8 cellular contexts compared by ENCODE assay signal in the genomic region with DNA sequence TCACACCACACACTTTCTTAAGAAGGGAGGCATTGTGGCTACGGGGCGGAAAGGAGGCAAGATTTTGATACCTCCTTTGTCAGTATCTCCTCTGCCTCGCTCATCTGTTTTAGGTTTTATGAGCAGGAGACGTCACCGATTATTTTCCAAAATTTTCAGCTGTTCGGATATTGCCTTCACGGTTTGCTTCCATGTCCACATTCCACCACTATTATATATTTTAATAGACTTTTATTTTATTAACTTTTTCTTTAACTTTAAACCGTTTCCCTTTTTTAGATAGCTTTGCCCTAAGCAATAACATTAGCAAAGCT.
DNase-seq lines count a peak whose midpoint lies in the region; ATAC-seq and TF ChIP-seq lines count a peak whose summit lies in the region.

No MANE protein-coding gene starts in this region.

- no peaks in the 10 kb centered on the region for H3K9me2 ChIP-seq in MM.1S (replicated peaks; ENCODE audit: insufficient read depth, low read length)

- H3K36me3 ChIP-seq in BLaER1 (no peaks in the 10 kb centered on the region), MM.1S (replicated peaks; ENCODE audit: insufficient read depth, low read length) (no peaks in the 10 kb centered on the region), duodenal mucosa (ENCODE audit: control insufficient read depth in 1 of 2, insufficient read depth in 2 of 2, low read length in 2 of 2) (no peaks in the 10 kb centered on the region)

- H4K20me1 ChIP-seq in BLaER1 (0 out of 2 replicates have a peak, but pooled peaks cover 1% of the 10 kb centered on the region), MM.1S (ENCODE audit: insufficient read depth, low read length) (no peaks in the 10 kb centered on the region)

- H3K4me3 Mint-ChIP-seq in nephron, result peak overlapping the region; percentile 87 to 89 (median 89)

- no peak for ATAC-seq in activated CD4-positive, CD25-positive, alpha-beta regulatory T cell treated with anti-CD3 and anti-CD28 coated beads, Interleukin-2, amount 50 U/mL, for 24 hours
- ATAC-seq in GM21717 (IDR thresholded peaks at IDR 0.05; ENCODE audit: unreplicated experiment), result no peak

- peak overlapping the region; percentile 83 for H3K4me2 ChIP-seq in BLaER1
- peak overlapping the region; percentile 99 for H3K4me2 ChIP-seq in MM.1S (ENCODE audit: low read depth, low read length)

- DNase-seq in MM.1S (no peak), OCI-M2 (lab: John Stamatoyannopoulos, UW; ENCODE audit: unreplicated experiment) (no peak)
- no peak for DNase-seq in stimulated activated CD4-positive, alpha-beta T cell treated with anti-CD3 and anti-CD28 coated beads, Interleukin-2, amount 100 ng/mL, for 48 hours

- peaks cover 24% of the 10 kb centered on the region for H3K4me1 ChIP-seq in BLaER1
- peaks cover 3% of the 10 kb centered on the region for H3K4me1 ChIP-seq in MM.1S (ENCODE audit: low read length)
- peaks cover 15 to 17% of the 10 kb centered on the region in 2 donors for H3K4me1 ChIP-seq in duodenal mucosa (ENCODE audit: control insufficient read depth in 1 of 2, insufficient read depth in 2 of 2, low read length in 2 of 2)

- peak overlapping the region; percentile 87 for H3K27ac ChIP-seq in BLaER1
- H3K27ac ChIP-seq in MM.1S (ENCODE audit: low read length), result no peak overlapping the region
- H3K27ac ChIP-seq in duodenal mucosa (ENCODE audit: low read depth, low read length), result peak overlapping the region; percentile 59

- H3K9ac ChIP-seq in BLaER1 (peak overlapping the region; percentile 74), MM.1S (ENCODE audit: low read length) (peak overlapping the region; percentile 60; the same call in 1 of the 2 replicates), duodenal mucosa (ENCODE audit: low read depth in 1 of 2, low read length in 2 of 2) (peak overlapping the region; percentile 48 to 52)

- no peaks in the 10 kb centered on the region for H3K9me3 Mint-ChIP-seq in nephron

- no peaks in the 10 kb centered on the region for H3K79me2 ChIP-seq in MM.1S (ENCODE audit: low read length)

- H3K27ac Mint-ChIP-seq in nephron, result peak overlapping the region; percentile 98 to 100 (median 98)

- TF ChIP-seq CTCF in MM.1S (IDR thresholded peaks at IDR 0.05; ENCODE audit: low read length) (no peak), nephron (IDR thresholded peaks at IDR 0.05; ENCODE audit: unreplicated experiment in 3 of 3) (no peak)

- H3K9me3 ChIP-seq in BLaER1 (no peaks in the 10 kb centered on the region), MM.1S (replicated peaks; ENCODE audit: insufficient read depth, low read length) (no peaks in the 10 kb centered on the region), duodenal mucosa (ENCODE audit: control insufficient read depth in 1 of 2, low read length in 2 of 2) (no peaks in the 10 kb centered on the region)

- H3K27me3 ChIP-seq in BLaER1 (peaks cover 11% of the 10 kb centered on the region), MM.1S (replicated peaks; ENCODE audit: insufficient read depth, low read length) (peaks cover 2% of the 10 kb centered on the region), duodenal mucosa (ENCODE audit: control insufficient read depth in 1 of 2, insufficient read depth in 2 of 2, low read length in 2 of 2) (peaks cover 2 to 3% of the 10 kb centered on the region in 2 donors)

- no peaks in the 10 kb centered on the region for H3F3A ChIP-seq in MM.1S (ENCODE audit: insufficient read depth, low read length)

- H3K36me3 Mint-ChIP-seq in nephron (ENCODE audit: low read depth), result no peaks in the 10 kb centered on the region

- H3K4me3 ChIP-seq in BLaER1 (peak overlapping the region; percentile 63), MM.1S (ENCODE audit: low read length) (peak overlapping the region; percentile 79), duodenal mucosa (ENCODE audit: low read depth in 1 of 2, low read length in 2 of 2) (peak overlapping the region; percentile 72 to 78)

- peaks cover 7% of the 10 kb centered on the region for H3K27me3 Mint-ChIP-seq in nephron (ENCODE audit: low read depth)

- H2AFZ ChIP-seq in MM.1S (ENCODE audit: low read length), result peak overlapping the region; percentile 97

- H3K4me1 Mint-ChIP-seq in nephron, result peaks cover 54% of the 10 kb centered on the region
